Comparison of ENCODE assay signal across 8 cellular contexts in the genomic region with DNA sequence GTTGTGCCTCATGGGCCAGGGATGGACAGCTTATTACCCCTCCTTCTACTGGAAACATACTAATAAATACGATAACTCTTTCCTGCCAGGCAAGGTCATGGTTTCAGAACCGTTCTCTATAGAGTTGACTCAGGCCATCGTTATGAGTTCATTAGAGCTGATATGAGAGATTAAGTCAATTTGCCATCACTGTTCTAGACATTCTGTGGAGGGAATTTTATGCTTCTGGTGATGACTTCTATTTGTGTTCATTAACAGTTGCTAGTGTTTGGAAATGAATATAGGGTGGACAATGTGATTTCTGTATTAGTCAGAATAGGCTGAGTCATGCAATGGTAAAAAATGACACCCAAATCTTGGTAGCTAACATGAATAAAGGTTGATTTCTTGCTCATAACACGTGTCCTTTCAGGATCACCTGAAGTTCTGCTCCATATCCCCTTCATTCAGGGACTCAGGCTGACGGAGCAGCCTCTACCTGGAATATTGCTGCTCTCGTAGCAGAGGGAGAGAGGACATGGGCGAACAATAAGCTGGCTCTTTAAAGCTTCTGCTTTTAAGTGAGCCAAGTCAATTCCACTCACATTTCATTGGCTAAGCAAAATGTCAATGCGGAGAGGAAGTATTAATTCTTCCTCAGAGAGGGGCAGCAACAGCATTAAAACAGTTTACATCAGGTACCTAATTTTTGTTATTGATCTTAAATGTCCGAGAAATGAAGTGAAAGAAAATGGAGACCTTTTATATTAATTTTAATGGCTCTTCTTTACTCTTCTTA. TPM values are rescaled to one million over a fixed set of nuclear protein-coding genes. Genes with fewer than 3 reads are reported as not detected.
DNase-seq lines count a peak whose midpoint lies in the region; ATAC-seq and FAIRE-seq lines count a peak whose summit lies in the region.

No MANE protein-coding gene starts in this region.

- ATAC-seq in GM18517 (IDR thresholded peaks at IDR 0.05; ENCODE audit: unreplicated experiment): peak; percentile 85
- ATAC-seq in GM21825 (IDR thresholded peaks at IDR 0.05; ENCODE audit: unreplicated experiment): peak; percentile 88
- no peak for ATAC-seq in GM19328 (IDR thresholded peaks at IDR 0.05; ENCODE audit: unreplicated experiment)

- DNase-seq in HTR-8/SVneo (ENCODE audit: insufficient read length, low spot score) (peak; percentile 28), kidney tubule cell (ENCODE audit: low spot score) (peak; percentile 77), occipital lobe (lab: John Stamatoyannopoulos, UW) (no peak), NCI-H1105 treated with DMSO at 0.1 percent for 48 hours (lab: John Stamatoyannopoulos, UW) (no peak)
- DNase-seq in stimulated activated CD4-positive, alpha-beta T cell treated with anti-CD3 and anti-CD28 coated beads, Interleukin-2, amount 100 ng/mL, for 24 hours: no peak

- peak; percentile 83 for FAIRE-seq in HTR-8/SVneo (lab: Jason Lieb, UNC)

RNA-seq across cellular contexts. Expression of a gene that starts 18.6 kb away (rescaled TPM):
- total RNA-seq in occipital lobe: not detected

RNA-seq across cellular contexts. Expression of a gene that starts 47.4 kb away (rescaled TPM):
- 22.6 TPM for total RNA-seq in occipital lobe

Comparison
In these comparisons a context has a peak if more than half of its experiments do, and no peak if none do; other contexts are left out.
1. DNase-seq: peak in HTR-8/SVneo (single experiment) and kidney tubule cell (single experiment); none in stimulated activated CD4-positive, alpha-beta T cell treated with anti-CD3 and anti-CD28 coated beads, Interleukin-2, amount 100 ng/mL, for 24 hours (0 of 2), occipital lobe (single experiment) and NCI-H1105 treated with DMSO at 0.1 percent for 48 hours (single experiment).